In genomic region chr4:139711461-139711860, GRCh38 we compare ENCODE assay signal across 2 cellular contexts.
TF ChIP-seq lines count a peak whose summit lies in the region.

No MANE protein-coding gene starts in this region.

TF ChIP-seq in A549, 52 proteins besides CTCF, POLR2A, EP300 and RAD21:
- TF ChIP-seq, protein P1, sequence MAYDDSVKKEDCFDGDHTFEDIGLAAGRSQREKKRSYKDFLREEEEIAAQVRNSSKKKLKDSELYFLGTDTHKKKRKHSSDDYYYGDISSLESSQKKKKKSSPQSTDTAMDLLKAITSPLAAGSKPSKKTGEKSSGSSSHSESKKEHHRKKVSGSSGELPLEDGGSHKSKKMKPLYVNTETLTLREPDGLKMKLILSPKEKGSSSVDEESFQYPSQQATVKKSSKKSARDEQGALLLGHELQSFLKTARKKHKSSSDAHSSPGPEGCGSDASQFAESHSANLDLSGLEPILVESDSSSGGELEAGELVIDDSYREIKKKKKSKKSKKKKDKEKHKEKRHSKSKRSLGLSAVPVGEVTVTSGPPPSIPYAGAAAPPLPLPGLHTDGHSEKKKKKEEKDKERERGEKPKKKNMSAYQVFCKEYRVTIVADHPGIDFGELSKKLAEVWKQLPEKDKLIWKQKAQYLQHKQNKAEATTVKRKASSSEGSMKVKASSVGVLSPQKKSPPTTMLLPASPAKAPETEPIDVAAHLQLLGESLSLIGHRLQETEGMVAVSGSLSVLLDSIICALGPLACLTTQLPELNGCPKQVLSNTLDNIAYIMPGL (CRISPR knock-in tag; IDR thresholded peaks at IDR 0.05; ENCODE audit: borderline replicate concordance), result no peak
- TF ChIP-seq ELK1 (IDR thresholded peaks at IDR 0.05; ENCODE audit: low read depth, low read length), result no peak

TF ChIP-seq in IMR-90, 13 proteins besides CTCF, POLR2A, EP300 and RAD21:
- TF ChIP-seq FOS (IDR thresholded peaks at IDR 0.05; ENCODE audit: low read depth, low read length) (no peak), NFE2L2 (IDR thresholded peaks at IDR 0.05; ENCODE audit: low read depth, low read length) (no peak)
